In genomic region chr14:36418937-36419336, GRCh38 we compare ENCODE assay signal across 37 cellular contexts.
"Had no signal": no experiment of that assay in that cellular context is flagged by ENCODE, and none has a peak within 500 bp of the region (broad histone marks: within the 10 kb centered on the region; RNA-seq: fewer than 3 reads in every experiment).

No MANE protein-coding gene starts in this region.

- H3K27ac ChIP-seq: adrenal gland, body of pancreas, brain microvascular endothelial cell, breast epithelium, WERI-Rb-1 had no signal

- ATAC-seq: activated CD4-positive, alpha-beta T cell treated with anti-CD3 and anti-CD28 coated beads for 36 hours; activated CD4-positive, CD25-positive, alpha-beta regulatory T cell treated with anti-CD3 and anti-CD28 coated beads, Interleukin-2, amount 50 U/mL, for 24 hours; activated CD8-positive, alpha-beta memory T cell treated with anti-CD3 and anti-CD28 coated beads, Interleukin-2, amount 10 ng/mL, durations not matched to agents 7 days and 5 days; activated CD8-positive, alpha-beta T cell treated with anti-CD3 and anti-CD28 coated beads, Interleukin-2, amount 10 ng/mL, durations not matched to agents 7 days and 5 days; activated naive CD4-positive, alpha-beta T cell treated with anti-CD3 and anti-CD28 coated beads, Interleukin-2, amount 50 U/mL, for 72 hours; activated T-cell treated with anti-CD3 and anti-CD28 coated beads, Interleukin-2, amount 50 U/mL, for 4 hours; activated T-cell treated with anti-CD3 and anti-CD28 coated beads, Interleukin-2, amount 50 U/mL, for 72 hours; activated T-helper 17 cell treated with anti-CD3 and anti-CD28 coated beads, Interleukin-2, amount 50 U/mL, for 72 hours; body of pancreas; WTC11 had no signal

- H3K36me3 ChIP-seq: adrenal gland, brain microvascular endothelial cell, breast epithelium, WERI-Rb-1 had no signal

- H3K4me1 ChIP-seq: adrenal gland, body of pancreas, breast epithelium had no signal

- FAIRE-seq: astrocyte, TTC549 had no signal

- H3K27me3 ChIP-seq: adrenal gland, body of pancreas, brain microvascular endothelial cell, breast epithelium had no signal

- H3K9me3 ChIP-seq: adrenal gland had no signal

- DNase-seq: activated CD4-positive, alpha-beta memory T cell treated with anti-CD3 and anti-CD28 coated beads, Interleukin-2, amount 10 ng/mL, durations not matched to agents 7 days and 5 days; activated CD4-positive, alpha-beta T cell treated with anti-CD3 and anti-CD28 coated beads for 1 hour; activated CD4-positive, alpha-beta T cell treated with anti-CD3 and anti-CD28 coated beads for 36 hours; activated CD4-positive, alpha-beta T cell treated with anti-CD3 and anti-CD28 coated beads for 48 hours; activated CD4-positive, alpha-beta T cell treated with anti-CD3 and anti-CD28 coated beads, Interleukin-2, amount 10 ng/mL, durations not matched to agents 7 days and 5 days; activated CD4-positive, alpha-beta T cell treated with anti-CD3 and anti-CD28 coated beads, Interleukin-2, amount 50 U/mL, for 48 hours; activated CD4-positive, CD25-positive, alpha-beta regulatory T cell; activated CD8-positive, alpha-beta memory T cell treated with anti-CD3 and anti-CD28 coated beads for 24 hours; activated CD8-positive, alpha-beta memory T cell treated with anti-CD3 and anti-CD28 coated beads, Interleukin-2, amount 10 ng/mL, durations not matched to agents 7 days and 5 days; activated CD8-positive, alpha-beta T cell treated with anti-CD3 and anti-CD28 coated beads, Interleukin-2, amount 10 ng/mL, durations not matched to agents 7 days and 5 days; activated effector memory CD4-positive, alpha-beta T cell treated with anti-CD3 and anti-CD28 coated beads, Interleukin-2, amount 50 U/mL, for 16 hours; activated gamma-delta T cell treated with Interleukin-2 at 50 U/mL for 16 hours; activated naive CD4-positive, alpha-beta T cell; activated naive CD4-positive, alpha-beta T cell treated with anti-CD3 and anti-CD28 coated beads for 36 hours; activated naive CD4-positive, alpha-beta T cell treated with anti-CD3 and anti-CD28 coated beads, Interleukin-2, amount 50 U/mL, for 16 hours; activated naive CD8-positive, alpha-beta T cell treated with anti-CD3 and anti-CD28 coated beads for 36 hours; activated T-cell treated with anti-CD3 and anti-CD28 coated beads for 4 hours; activated T-cell treated with anti-CD3 and anti-CD28 coated beads, Interleukin-2, amount 50 U/mL, for 1 hour; activated T-cell treated with anti-CD3 and anti-CD28 coated beads, Interleukin-2, amount 50 U/mL, for 4 hours; activated T-cell treated with anti-CD3 and anti-CD28 coated beads, Interleukin-2, amount 50 U/mL, for 72 hours; adrenal gland; amniotic stem cell; aorta; body of pancreas; brain microvascular endothelial cell; central memory CD4-positive, alpha-beta T cell; T-helper 1 cell; T-helper 2 cell; T-helper 9 cell; WERI-Rb-1 had no signal

- H3K4me3 ChIP-seq: adrenal gland, body of pancreas, breast epithelium had no signal
